In the genomic region with DNA sequence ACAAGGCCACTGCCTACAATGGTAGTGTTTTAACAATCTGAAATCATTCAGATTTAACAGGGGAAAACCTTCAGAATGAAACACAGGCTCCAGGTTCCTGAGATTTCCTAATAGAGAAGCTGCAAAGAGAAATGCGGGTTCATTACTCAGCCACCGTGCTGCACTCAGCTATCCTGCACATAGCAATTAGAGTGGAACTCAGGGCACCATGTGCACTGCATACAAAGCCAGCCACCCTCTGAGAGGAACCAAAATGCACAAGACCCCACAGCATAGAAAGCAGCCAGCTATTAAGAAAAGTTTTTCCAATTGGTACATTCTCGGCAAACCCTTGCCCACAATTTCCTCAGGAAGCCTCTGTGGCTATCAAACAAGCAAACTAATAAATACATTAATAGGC, we compare ENCODE assay signal across 22 cellular contexts. TPM values are rescaled to one million over a fixed set of nuclear protein-coding genes. Genes with fewer than 3 reads are reported as not detected.
A peak's percentile ranks its signal among the peaks of the same experiment; 100 is the strongest.
DNase-seq lines count a peak whose midpoint lies in the region; ATAC-seq, FAIRE-seq and TF ChIP-seq lines count a peak whose summit lies in the region.
"Had no signal": no experiment of that assay in that cellular context is flagged by ENCODE, and none has a peak within 500 bp of the region (broad histone marks: within the 10 kb centered on the region; RNA-seq: fewer than 3 reads in every experiment).

No MANE protein-coding gene starts in this region.

- H3K9ac ChIP-seq in keratinocyte (ENCODE audit: control insufficient read depth, extremely low read depth, insufficient read depth, low read length), result no peak overlapping the region
- H3K9ac ChIP-seq: KMS-11 had no signal

- WGBS in right cardiac atrium, result 72% methylated on average over 3 of the region's 3 CpGs
- WGBS in heart right ventricle, 2 donors, result 72 to 75% methylated on average over 3 of the region's 3 CpGs

- peaks cover 2% of the 10 kb centered on the region for H3K9me1 ChIP-seq in keratinocyte (ENCODE audit: control insufficient read depth, extremely low read depth, insufficient read depth, low read length)

- peak overlapping the region; percentile 75 for H3K27ac ChIP-seq in right cardiac atrium (ENCODE audit: low read length)
- peak overlapping the region in 3 of 10 donors; percentile 1 to 22 (median 7) for H3K27ac ChIP-seq in heart right ventricle
- peak overlapping the region; percentile 94 for H3K27ac ChIP-seq in RWPE1
- peak overlapping the region; percentile 13 for H3K27ac ChIP-seq in keratinocyte (ENCODE audit: control insufficient read depth, insufficient read depth, low read length)
- H3K27ac ChIP-seq: KMS-11, suprapubic skin had no signal

- H3K4me3 ChIP-seq in right cardiac atrium (ENCODE audit: low read length) (no peak overlapping the region), heart right ventricle (no peak overlapping the region), keratinocyte (ENCODE audit: control insufficient read depth in 2 of 3, extremely low read depth in 1 of 3, insufficient read depth in 2 of 3, low read depth in 1 of 3, low read length in 3 of 3) (no peak overlapping the region)
- H3K4me3 ChIP-seq: GM12878, suprapubic skin had no signal

- no peak for ATAC-seq in right cardiac atrium
- no peak for ATAC-seq in heart right ventricle
- ATAC-seq: GM12878 had no signal

- FAIRE-seq in keratinocyte (lab: Jason Lieb, UNC) (no peak), urothelium cell line (lab: Jason Lieb, UNC) (no peak)
- FAIRE-seq: colon, endometrium, GM12878 had no signal

- H3K4me1 ChIP-seq in right cardiac atrium (ENCODE audit: control insufficient read depth, insufficient read depth, low read length) (peaks cover 31% of the 10 kb centered on the region), heart right ventricle (peaks cover 25 to 97% (median 67%) of the 10 kb centered on the region in 9 donors), keratinocyte (ENCODE audit: control insufficient read depth, extremely low read depth, insufficient read depth, low read length) (peaks cover 59% of the 10 kb centered on the region)

- H2AFZ ChIP-seq in keratinocyte (ENCODE audit: control insufficient read depth, low read length), result no peak overlapping the region

- DNase-seq in right cardiac atrium (no peak), heart right ventricle (no peak), RWPE1 (ENCODE audit: low spot score) (no peak), keratinocyte (ENCODE audit: low read depth, low spot score) (no peak), HPDE6-E6E7 (ENCODE audit: extremely low spot score) (no peak), amniotic stem cell (lab: John Stamatoyannopoulos, UW) (no peak), urothelium cell line (ENCODE audit: low spot score) (no peak)
- DNase-seq in stimulated activated CD4-positive, alpha-beta T cell treated with anti-CD3 and anti-CD28 coated beads, Interleukin-15, amount 100 ng/mL, for 24 hours, result no peak
- DNase-seq: activated CD4-positive, alpha-beta T cell treated with anti-CD3 and anti-CD28 coated beads for 4 hours; CD8-positive, alpha-beta memory T cell; GOT3; NCI-H1092; NCI-H2029; occipital lobe; retina; SW 1271 had no signal

- POLR2A ChIA-PET in RWPE1 (lab: Yijun Ruan, JAX; ENCODE audit: low non-redundant PET), result no interaction called here

- H3K79me2 ChIP-seq in keratinocyte (ENCODE audit: control insufficient read depth, insufficient read depth, low read length), result peaks cover 53% of the 10 kb centered on the region

- no peak for TF ChIP-seq CTCF in heart right ventricle (IDR thresholded peaks at IDR 0.05)
- no peak for TF ChIP-seq CTCF in RWPE1 (conservative IDR thresholded peaks at IDR 0.05; ENCODE audit: low read depth)
- no peak for TF ChIP-seq CTCF in keratinocyte (optimal IDR thresholded peaks at IDR 0.05 in 1 of 3, IDR thresholded peaks at IDR 0.05 in 1 of 3, conservative IDR thresholded peaks at IDR 0.05 in 1 of 3; ENCODE audit: extremely low read depth in 1 of 3, insufficient read depth in 2 of 3, low read length in 3 of 3)

- H3K27me3 ChIP-seq in right cardiac atrium (ENCODE audit: control insufficient read depth, insufficient read depth) (no peaks in the 10 kb centered on the region), heart right ventricle (no peaks in the 10 kb centered on the region), keratinocyte (ENCODE audit: control insufficient read depth, extremely low read depth, insufficient read depth, low read length) (no peaks in the 10 kb centered on the region)
- H3K27me3 ChIP-seq: suprapubic skin had no signal

- dilution Hi-C loops in keratinocyte (cut with MboI; ENCODE audit: extremely low pct_ligation_motif_present, low sequenced_read_pairs), result no loop called here

- H3K36me3 ChIP-seq in heart right ventricle (no peaks in the 10 kb centered on the region), keratinocyte (ENCODE audit: control insufficient read depth in 2 of 2, extremely low read depth in 1 of 2, insufficient read depth in 2 of 2, low read length in 2 of 2) (no peaks in the 10 kb centered on the region)
- H3K36me3 ChIP-seq: suprapubic skin had no signal

- intact Hi-C loops in right cardiac atrium (cut with DNase I), result no loop called here
- intact Hi-C loops in heart right ventricle (cut with DNase I), result loop anchor here in 1 of 10 donors (5.0 kb wide), 1 partner anchor 38 kb away; the partner anchor contains the start of genes DRC3 and TOM1L2

- no peaks in the 10 kb centered on the region for H4K20me1 ChIP-seq in keratinocyte (ENCODE audit: control insufficient read depth, extremely low read depth, insufficient read depth, low read length)

- H3K4me2 ChIP-seq in keratinocyte (ENCODE audit: control insufficient read depth, extremely low read depth, insufficient read depth, low read depth, low read length), result no peak overlapping the region
- H3K4me2 ChIP-seq: KMS-11 had no signal

- CTCF ChIA-PET in RWPE1 (lab: Yijun Ruan, JAX), result interaction anchor here (0.8 kb wide), 1 partner anchor 9 kb away, joined by 3 read pairs; no protein-coding TSS in a partner anchor

- H3K9me3 ChIP-seq in right cardiac atrium (ENCODE audit: control insufficient read depth, low read length) (no peaks in the 10 kb centered on the region), heart right ventricle (no peaks in the 10 kb centered on the region), keratinocyte (ENCODE audit: control insufficient read depth, low read depth, low read length) (no peaks in the 10 kb centered on the region)
- H3K9me3 ChIP-seq: suprapubic skin had no signal

RNA-seq across cellular contexts. Expression of gene TOM1L2, which starts 37.4 kb away (rescaled TPM):
- total RNA-seq in right cardiac atrium, result 100 to 1,000 TPM; 196 to 248 (median 227) TPM
- polyA plus RNA-seq in right cardiac atrium, result 176 TPM
- 100 to 1,000 TPM; 174 to 331 (median 290) TPM for total RNA-seq in heart right ventricle
- polyA plus RNA-seq in heart right ventricle, result 100 to 1,000 TPM in 1 of 2 donors, 10 to 100 TPM in 1; 46.4 to 114 TPM
- 36.3 to 54.0 TPM (median 39.5 TPM) in 3 replicates for polyA plus RNA-seq in keratinocyte
- 35.8 TPM for polyA plus RNA-seq in keratinocyte (2011; ENCODE audit: low read depth)
- 34.8 and 46.4 TPM in 2 replicates for polyA plus RNA-seq in keratinocyte (2011; cell fraction: cytosol; rRNA removed)
- polyA plus RNA-seq in keratinocyte (2011; cell fraction: nucleus; rRNA removed), result 102 and 124 TPM in 2 replicates
- 36.3 and 51.4 TPM in 2 replicates for polyA plus RNA-seq in keratinocyte (2012; ENCODE audit: low replicate concordance)
- 58.4 to 133 TPM (median 75.2 TPM) in 3 replicates for polyA minus RNA-seq in keratinocyte
- 45.7 TPM for polyA minus RNA-seq in keratinocyte (2011; cell fraction: cytosol; rRNA and poly(A)+ RNA removed)
- polyA minus RNA-seq in keratinocyte (2011; cell fraction: nucleus; rRNA and poly(A)+ RNA removed), result 76.4 and 115 TPM in 2 replicates

RNA-seq across cellular contexts. Expression of gene DRC3, which starts 37.9 kb away (rescaled TPM):
- total RNA-seq in right cardiac atrium (1 to 10 TPM; 1.4 to 3.2 (median 2.3) TPM), heart right ventricle (1 to 10 TPM; 1.1 to 2.6 (median 2.0) TPM)
- polyA plus RNA-seq in right cardiac atrium (1.5 TPM), heart right ventricle (1 to 10 TPM in 1 of 2 donors, under 1 TPM in 1; 0.55 to 3.0 TPM), keratinocyte (0.42 to 0.80 TPM (median 0.69 TPM) in 3 replicates)
- not detected for polyA plus RNA-seq in keratinocyte (2011; ENCODE audit: low read depth)
- 0.13 and 0.19 TPM in 2 replicates for polyA plus RNA-seq in keratinocyte (2011; cell fraction: cytosol; rRNA removed)
- 0.98 and 1.1 TPM in 2 replicates for polyA plus RNA-seq in keratinocyte (2011; cell fraction: nucleus; rRNA removed)
- 0.93 and 1.7 TPM in 2 replicates for polyA plus RNA-seq in keratinocyte (2012; ENCODE audit: low replicate concordance)
- polyA minus RNA-seq in keratinocyte, result 0.74 to 1.9 TPM (median 1.5 TPM) in 3 replicates
- not detected for polyA minus RNA-seq in keratinocyte (2011; cell fraction: cytosol; rRNA and poly(A)+ RNA removed)
- polyA minus RNA-seq in keratinocyte (2011; cell fraction: nucleus; rRNA and poly(A)+ RNA removed), result 0.32 and 0.47 TPM in 2 replicates
- total RNA-seq: activated T-helper 1 cell treated with anti-CD3 and anti-CD28 coated beads, Interleukin-12 subunit alpha, Interleukin-12 subunit beta, Interleukin-2, Interleukin-4 antibody, amounts not matched to agents 30 ng/mL and 10 ng/mL and 1 ng/mL, durations not matched to agents 14 hours and 24 hours and 36 hours had no signal
- polyA plus RNA-seq: CD8-positive, alpha-beta memory T cell had no signal
